13 cellular contexts compared by ENCODE assay signal in genomic region chr2:54459037-54459441, GRCh38. TPM values are rescaled to one million over a fixed set of nuclear protein-coding genes. Genes with fewer than 3 reads are reported as not detected.
DNase-seq lines count a peak whose midpoint lies in the region; ATAC-seq and TF ChIP-seq lines count a peak whose summit lies in the region.
"Had no signal": no experiment of that assay in that cellular context is flagged by ENCODE, and none has a peak within 500 bp of the region (broad histone marks: within the 10 kb centered on the region; RNA-seq: fewer than 3 reads in every experiment).

No MANE protein-coding gene starts in this region.

- H3K27me3 Mint-ChIP-seq in brain = peaks cover 9% of the 10 kb centered on the region
- peaks cover 60% of the 10 kb centered on the region for H3K27me3 Mint-ChIP-seq in activated T-helper 2 cell treated with anti-CD3 and anti-CD28 coated beads, Interferon-gamma antibody, Interleukin-2, Interleukin-4, amounts not matched to agents 10 μg/mL and 5 μg/mL and 100 μg/mL, durations not matched to agents 14 hours and 24 hours and 36 hours (ENCODE audit: low read depth)

- DNase-seq in AG08396 (ENCODE audit: low spot score) = peak; percentile 66
- DNase-seq in myocyte (ENCODE audit: low read depth) = peak; percentile 58
- DNase-seq in glomerular visceral epithelial cell (ENCODE audit: extremely low spot score) = no peak
- DNase-seq in activated T-helper 2 cell treated with anti-CD3 and anti-CD28 coated beads, Interferon-gamma antibody, Interleukin-2, Interleukin-4, amounts not matched to agents 10 μg/mL and 5 μg/mL and 100 μg/mL, durations not matched to agents 14 hours and 24 hours and 36 hours (ENCODE audit: low spot score) = no peak
- no peak for DNase-seq in omental fat pad (ENCODE audit: low spot score)
- no peak for DNase-seq in NCI-H1930 (lab: John Stamatoyannopoulos, UW)
- DNase-seq: H7, small intestine had no signal

- peaks cover 25% of the 10 kb centered on the region for H3K4me1 ChIP-seq in KMS-11 (ENCODE audit: low read depth, poor library complexity, severe bottlenecking)

- H3K36me3 Mint-ChIP-seq in brain = peaks cover 23% of the 10 kb centered on the region
- no peaks in the 10 kb centered on the region for H3K36me3 Mint-ChIP-seq in activated T-helper 2 cell treated with anti-CD3 and anti-CD28 coated beads, Interferon-gamma antibody, Interleukin-2, Interleukin-4, amounts not matched to agents 10 μg/mL and 5 μg/mL and 100 μg/mL, durations not matched to agents 14 hours and 24 hours and 36 hours (ENCODE audit: low read depth)
- H3K36me3 Mint-ChIP-seq: activated naive CD4-positive, alpha-beta T cell treated with anti-CD3 and anti-CD28 coated beads, Interleukin-2, amount 50 U/mL, for 24 hours; IgD-negative memory B cell had no signal

- no peaks in the 10 kb centered on the region for H3K36me3 ChIP-seq in KMS-11 (ENCODE audit: insufficient read depth)

- H3K27ac Mint-ChIP-seq in brain = peak overlapping the region in 4 of 5 experiments; percentile 84 to 99 (median 95)
- no peak overlapping the region for H3K27ac Mint-ChIP-seq in activated T-helper 2 cell treated with anti-CD3 and anti-CD28 coated beads, Interferon-gamma antibody, Interleukin-2, Interleukin-4, amounts not matched to agents 10 μg/mL and 5 μg/mL and 100 μg/mL, durations not matched to agents 14 hours and 24 hours and 36 hours
- H3K27ac Mint-ChIP-seq: activated naive CD4-positive, alpha-beta T cell treated with anti-CD3 and anti-CD28 coated beads, Interleukin-2, amount 50 U/mL, for 24 hours; IgD-negative memory B cell had no signal

- H3K79me2 ChIP-seq in KMS-11 (ENCODE audit: insufficient read depth, low read depth) = peaks cover 59% of the 10 kb centered on the region

- H3K27ac ChIP-seq in KMS-11 = no peak overlapping the region
- H3K27ac ChIP-seq: SK-N-MC had no signal

- intact Hi-C loops in activated T-helper 2 cell treated with anti-CD3 and anti-CD28 coated beads, Interferon-gamma antibody, Interleukin-2, Interleukin-4, amounts not matched to agents 10 μg/mL and 5 μg/mL and 100 μg/mL, durations not matched to agents 14 hours and 24 hours and 36 hours (cut with micrococcal nuclease) = no loop called here

- no peak overlapping the region for H2AFZ ChIP-seq in KMS-11 (ENCODE audit: low read depth)

- H3K4me3 ChIP-seq in KMS-11 (IDR thresholded peaks at IDR 0.05; ENCODE audit: insufficient read depth, low read depth, low read length) = peak overlapping the region; percentile 54
- H3K4me3 ChIP-seq: SK-N-MC had no signal

- peaks cover 0 to 2% (median 0%) of the 10 kb centered on the region in 5 experiments for H3K9me3 Mint-ChIP-seq in brain
- no peaks in the 10 kb centered on the region for H3K9me3 Mint-ChIP-seq in activated T-helper 2 cell treated with anti-CD3 and anti-CD28 coated beads, Interferon-gamma antibody, Interleukin-2, Interleukin-4, amounts not matched to agents 10 μg/mL and 5 μg/mL and 100 μg/mL, durations not matched to agents 14 hours and 24 hours and 36 hours
- H3K9me3 Mint-ChIP-seq: activated naive CD4-positive, alpha-beta T cell treated with anti-CD3 and anti-CD28 coated beads, Interleukin-2, amount 50 U/mL, for 24 hours; IgD-negative memory B cell had no signal

- no peak overlapping the region for H3K9ac ChIP-seq in KMS-11

- H3K4me2 ChIP-seq in KMS-11 = peak overlapping the region; percentile 93

- no peaks in the 10 kb centered on the region for H3K27me3 ChIP-seq in KMS-11 (ENCODE audit: insufficient read depth, low read depth)

- TF ChIP-seq CTCF in KMS-11 (conservative IDR thresholded peaks at IDR 0.05; ENCODE audit: low read depth, low read length) (no peak), brain (conservative IDR thresholded peaks at IDR 0.05) (no peak), omental fat pad (IDR thresholded peaks at IDR 0.05) (no peak)

- no peak for ATAC-seq in omental fat pad (ENCODE audit: low FRiP score)

- no peaks in the 10 kb centered on the region for H4K20me1 ChIP-seq in KMS-11 (ENCODE audit: insufficient read depth)

- peaks cover 73% of the 10 kb centered on the region for H3K4me1 Mint-ChIP-seq in brain
- peaks cover 8% of the 10 kb centered on the region for H3K4me1 Mint-ChIP-seq in activated T-helper 2 cell treated with anti-CD3 and anti-CD28 coated beads, Interferon-gamma antibody, Interleukin-2, Interleukin-4, amounts not matched to agents 10 μg/mL and 5 μg/mL and 100 μg/mL, durations not matched to agents 14 hours and 24 hours and 36 hours (ENCODE audit: low read depth)

- H3K4me3 Mint-ChIP-seq in brain = peak overlapping the region; percentile 96 to 100 (median 98)
- H3K4me3 Mint-ChIP-seq in activated T-helper 2 cell treated with anti-CD3 and anti-CD28 coated beads, Interferon-gamma antibody, Interleukin-2, Interleukin-4, amounts not matched to agents 10 μg/mL and 5 μg/mL and 100 μg/mL, durations not matched to agents 14 hours and 24 hours and 36 hours (ENCODE audit: low read depth) = no peak overlapping the region
- H3K4me3 Mint-ChIP-seq: activated naive CD4-positive, alpha-beta T cell treated with anti-CD3 and anti-CD28 coated beads, Interleukin-2, amount 50 U/mL, for 24 hours had no signal

RNA-seq across cellular contexts. Expression of gene SPTBN1, which starts 2.9 kb away (rescaled TPM):
- 128 TPM for polyA plus RNA-seq in brain (ENCODE audit: insufficient read depth, low read depth, low replicate concordance)
- total RNA-seq in myocyte (277 and 308 TPM in 2 replicates), omental fat pad (1,000 to 10,000 TPM in 2 of 4 donors, 100 to 1,000 TPM in 2; 681 to 1,046 (median 964) TPM)
- polyA plus RNA-seq in myocyte (2012) = 222 TPM
- 67.9 and 70.3 TPM in 2 replicates for total RNA-seq in activated T-helper 2 cell treated with anti-CD3 and anti-CD28 coated beads, Interferon-gamma antibody, Interleukin-2, Interleukin-4, amounts not matched to agents 10 μg/mL and 5 μg/mL and 100 μg/mL, durations not matched to agents 14 hours and 24 hours and 36 hours

Comparison
In these comparisons a context has a peak if more than half of its experiments do, and no peak if none do; other contexts are left out.
1. DNase-seq: peak in AG08396 (single experiment) and myocyte (single experiment); none in glomerular visceral epithelial cell (single experiment), activated T-helper 2 cell treated with anti-CD3 and anti-CD28 coated beads, Interferon-gamma antibody, Interleukin-2, Interleukin-4, amounts not matched to agents 10 μg/mL and 5 μg/mL and 100 μg/mL, durations not matched to agents 14 hours and 24 hours and 36 hours (single experiment), omental fat pad (single experiment) and NCI-H1930 (0 of 2).